1 cellular context compared by ENCODE assay signal in the genomic region with DNA sequence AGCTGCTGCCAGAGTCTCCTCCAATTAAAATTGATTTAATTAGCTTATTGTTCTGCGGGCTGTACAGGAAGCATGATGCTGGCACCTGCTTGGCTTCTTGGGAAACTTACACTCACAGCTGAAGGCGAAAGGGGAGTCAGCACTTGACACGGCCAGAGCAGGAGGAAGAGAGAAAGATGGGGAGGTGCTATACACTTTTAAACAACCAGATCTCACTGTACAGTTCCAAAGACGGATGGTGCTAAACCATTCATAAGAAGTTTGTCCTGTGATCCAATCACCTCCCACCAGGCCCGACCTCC.
TF ChIP-seq lines count a peak whose summit lies in the region.

No MANE protein-coding gene starts in this region.

TF ChIP-seq in K562, 482 proteins besides CTCF, POLR2A, EP300 and RAD21 (continued from another document):
- TF ChIP-seq, protein P1, sequence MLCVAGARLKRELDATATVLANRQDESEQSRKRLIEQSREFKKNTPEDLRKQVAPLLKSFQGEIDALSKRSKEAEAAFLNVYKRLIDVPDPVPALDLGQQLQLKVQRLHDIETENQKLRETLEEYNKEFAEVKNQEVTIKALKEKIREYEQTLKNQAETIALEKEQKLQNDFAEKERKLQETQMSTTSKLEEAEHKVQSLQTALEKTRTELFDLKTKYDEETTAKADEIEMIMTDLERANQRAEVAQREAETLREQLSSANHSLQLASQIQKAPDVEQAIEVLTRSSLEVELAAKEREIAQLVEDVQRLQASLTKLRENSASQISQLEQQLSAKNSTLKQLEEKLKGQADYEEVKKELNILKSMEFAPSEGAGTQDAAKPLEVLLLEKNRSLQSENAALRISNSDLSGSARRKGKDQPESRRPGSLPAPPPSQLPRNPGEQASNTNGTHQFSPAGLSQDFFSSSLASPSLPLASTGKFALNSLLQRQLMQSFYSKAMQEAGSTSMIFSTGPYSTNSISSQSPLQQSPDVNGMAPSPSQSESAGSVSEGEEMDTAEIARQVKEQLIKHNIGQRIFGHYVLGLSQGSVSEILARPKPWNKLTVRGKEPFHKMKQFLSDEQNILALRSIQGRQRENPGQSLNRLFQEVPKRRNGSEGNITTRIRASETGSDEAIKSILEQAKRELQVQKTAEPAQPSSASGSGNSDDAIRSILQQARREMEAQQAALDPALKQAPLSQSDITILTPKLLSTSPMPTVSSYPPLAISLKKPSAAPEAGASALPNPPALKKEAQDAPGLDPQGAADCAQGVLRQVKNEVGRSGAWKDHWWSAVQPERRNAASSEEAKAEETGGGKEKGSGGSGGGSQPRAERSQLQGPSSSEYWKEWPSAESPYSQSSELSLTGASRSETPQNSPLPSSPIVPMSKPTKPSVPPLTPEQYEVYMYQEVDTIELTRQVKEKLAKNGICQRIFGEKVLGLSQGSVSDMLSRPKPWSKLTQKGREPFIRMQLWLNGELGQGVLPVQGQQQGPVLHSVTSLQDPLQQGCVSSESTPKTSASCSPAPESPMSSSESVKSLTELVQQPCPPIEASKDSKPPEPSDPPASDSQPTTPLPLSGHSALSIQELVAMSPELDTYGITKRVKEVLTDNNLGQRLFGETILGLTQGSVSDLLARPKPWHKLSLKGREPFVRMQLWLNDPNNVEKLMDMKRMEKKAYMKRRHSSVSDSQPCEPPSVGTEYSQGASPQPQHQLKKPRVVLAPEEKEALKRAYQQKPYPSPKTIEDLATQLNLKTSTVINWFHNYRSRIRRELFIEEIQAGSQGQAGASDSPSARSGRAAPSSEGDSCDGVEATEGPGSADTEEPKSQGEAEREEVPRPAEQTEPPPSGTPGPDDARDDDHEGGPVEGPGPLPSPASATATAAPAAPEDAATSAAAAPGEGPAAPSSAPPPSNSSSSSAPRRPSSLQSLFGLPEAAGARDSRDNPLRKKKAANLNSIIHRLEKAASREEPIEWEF (CRISPR knock-in tag; IDR thresholded peaks at IDR 0.05): no peak
- TF ChIP-seq NRF1 (conservative IDR thresholded peaks at IDR 0.05 in 1 of 2, IDR thresholded peaks at IDR 0.05 in 1 of 2) (no peak), RBM25 (IDR thresholded peaks at IDR 0.05; ENCODE audit: low read depth, low read length, severe bottlenecking) (no peak), MTF1 (CRISPR knock-in tag; IDR thresholded peaks at IDR 0.05; ENCODE audit: borderline replicate concordance) (no peak), BCL6 (CRISPR knock-in tag; IDR thresholded peaks at IDR 0.05) (no peak)
